ENCODE assay signal across 22 cellular contexts in genomic region chr20:15639839-15640238, GRCh38.
DNase-seq lines count a peak whose midpoint lies in the region; ATAC-seq, FAIRE-seq and TF ChIP-seq lines count a peak whose summit lies in the region.
"Had no signal": no experiment of that assay in that cellular context is flagged by ENCODE, and none has a peak within 500 bp of the region (broad histone marks: within the 10 kb centered on the region; RNA-seq: fewer than 3 reads in every experiment).

No MANE protein-coding gene starts in this region.

- H3K4me3 ChIP-seq in HepG2 (replicated peaks in 1 of 3; ENCODE audit: insufficient read depth in 1 of 3, low read depth in 2 of 3, low read length in 3 of 3) (no peak overlapping the region), right lobe of liver (no peak overlapping the region), GM12878 (no peak overlapping the region)
- H3K4me3 ChIP-seq: A549, GM23248 had no signal

- TF ChIP-seq RAD21 in HepG2 (CRISPR knock-in tag; IDR thresholded peaks at IDR 0.05) (no peak), GM12878 (IDR thresholded peaks at IDR 0.05; ENCODE audit: insufficient read depth, low read depth, low read length) (no peak)

- no peaks in the 10 kb centered on the region for H3K27me3 Mint-ChIP-seq in CD4-positive, alpha-beta T cell

- SMC1A ChIA-PET in GM12878 (lab: Charles Lee; ENCODE audit: uncharacterized antibody, unreplicated experiment) = no interaction called here

- CTCF ChIA-PET in HepG2 (lab: Yijun Ruan, JAX; ENCODE audit: low intra/inter-chr PET ratio, low total read pairs) (no interaction called here), GM12878 (lab: Yijun Ruan, JAX) (no interaction called here)
- CTCF ChIA-PET in CD4-positive, alpha-beta T cell (lab: Charles Lee) = no interaction called here

- H3K4me2 ChIP-seq in HepG2 (ENCODE audit: low read depth, low read length) (no peak overlapping the region), GM12878 (ENCODE audit: control insufficient read depth, insufficient read depth) (no peak overlapping the region)
- H3K4me2 ChIP-seq: A549 had no signal

- no peaks in the 10 kb centered on the region for H3K27me3 ChIP-seq in HepG2 (ENCODE audit: control insufficient read depth in 1 of 2, insufficient read depth in 2 of 2, low read length in 2 of 2)
- H3K27me3 ChIP-seq in right lobe of liver = no peaks in the 10 kb centered on the region
- no peaks in the 10 kb centered on the region for H3K27me3 ChIP-seq in CD4-positive, alpha-beta T cell (ENCODE audit: control insufficient read depth, insufficient read depth, low read length)
- H3K27me3 ChIP-seq in GM12878 (replicated peaks in 1 of 2; ENCODE audit: control insufficient read depth in 2 of 2, insufficient read depth in 2 of 2, low read length in 1 of 2) = no peaks in the 10 kb centered on the region

- in situ Hi-C loops in HepG2 (cut with HindIII; ENCODE audit: extremely low pct_ligation_motif_present, low pct_unique_long_range_greater_than_20kb) = no loop called here
- in situ Hi-C loops in GM12878 (cut with MboI) = no loop called here

- no TSS peak for BruUV-seq in HepG2 (replicated peaks; lab: Mats Ljungman, UMichigan)
- no TSS peak for BruUV-seq in GM12878 (replicated peaks; lab: Mats Ljungman, UMichigan)

- H3K27ac ChIP-seq in HepG2 (ENCODE audit: extremely low read length, insufficient read depth, low read length) = no peak overlapping the region
- H3K27ac ChIP-seq in right lobe of liver = no peak overlapping the region
- no peak overlapping the region for H3K27ac ChIP-seq in CD4-positive, alpha-beta T cell (ENCODE audit: low read depth, low read length)
- no peak overlapping the region for H3K27ac ChIP-seq in GM12878 (ENCODE audit: control insufficient read depth, insufficient read depth)
- H3K27ac ChIP-seq: A549, GM23248 had no signal

- H2AFZ ChIP-seq in HepG2 (ENCODE audit: low read length) (no peak overlapping the region), GM12878 (ENCODE audit: control insufficient read depth, low read depth, low read length) (no peak overlapping the region)
- H2AFZ ChIP-seq: GM23248 had no signal

- H3K4me3 Mint-ChIP-seq in CD4-positive, alpha-beta T cell = no peak overlapping the region
- H3K4me3 Mint-ChIP-seq: CD8-positive, alpha-beta T cell had no signal

- no peaks in the 10 kb centered on the region for H4K20me1 ChIP-seq in HepG2 (ENCODE audit: insufficient read depth, low read length)
- no peaks in the 10 kb centered on the region for H4K20me1 ChIP-seq in GM12878 (ENCODE audit: control insufficient read depth, insufficient read depth)

- H3K36me3 ChIP-seq in HepG2 (replicated peaks in 1 of 2; ENCODE audit: control insufficient read depth in 1 of 2, insufficient read depth in 2 of 2, low read length in 2 of 2) (no peaks in the 10 kb centered on the region), right lobe of liver (no peaks in the 10 kb centered on the region), GM12878 (ENCODE audit: control insufficient read depth in 2 of 2, insufficient read depth in 2 of 2, low read length in 1 of 2) (no peaks in the 10 kb centered on the region)

- DNase-seq in HepG2 (ENCODE audit: low spot score) = no peak
- DNase-seq in right lobe of liver = no peak
- no peak for DNase-seq in CD4-positive, alpha-beta T cell
- DNase-seq in GM12878 (ENCODE audit: low read depth, low spot score) = no peak
- no peak for DNase-seq in posterior cingulate gyrus
- DNase-seq: 8988T; ACHN; AML-193; C1 segment of cervical spinal cord; Caco-2; CD8-positive, alpha-beta T cell; DMS153; DND-41; GM23248; H7; HCEC 1CT had no signal

- no peak overlapping the region for H3K27ac Mint-ChIP-seq in CD4-positive, alpha-beta T cell
- H3K27ac Mint-ChIP-seq: CD8-positive, alpha-beta T cell had no signal

- 1% methylated on average over 1 of the region's 1 CpG for WGBS in HepG2 (ENCODE audit: low lambda C conversion rate)
- WGBS in right lobe of liver (ENCODE audit: insufficient coverage, low coverage, low lambda C conversion rate, missing lambda C conversion rate) = 40% methylated on average over 1 of the region's 1 CpG
- 0% methylated on average over 1 of the region's 1 CpG for WGBS in GM12878 (ENCODE audit: insufficient coverage, insufficient replicate concordance, low lambda C conversion rate, missing lambda C conversion rate)

- POLR2A ChIA-PET in HepG2 (lab: Yijun Ruan, JAX) = no interaction called here
- POLR2A ChIA-PET in CD4-positive, alpha-beta T cell (lab: Charles Lee) = no interaction called here
- POLR2A ChIA-PET in GM12878 (lab: Charles Lee) = no interaction called here

- FAIRE-seq in HepG2 (lab: Jason Lieb, UNC) (no peak), GM12878 (lab: Jason Lieb, UNC) (no peak)
- FAIRE-seq: A549, G401.6, GM19239, H1 had no signal

- TF ChIP-seq CTCF in HepG2 (CRISPR knock-in tag; IDR thresholded peaks at IDR 0.05) = no peak
- TF ChIP-seq CTCF in right lobe of liver (IDR thresholded peaks at IDR 0.05) = no peak
- TF ChIP-seq CTCF in CD4-positive, alpha-beta T cell (IDR thresholded peaks at IDR 0.05) = peak; percentile 10
- TF ChIP-seq CTCF in GM12878 (IDR thresholded peaks at IDR 0.05 in 2 of 3, conservative IDR thresholded peaks at IDR 0.05 in 1 of 3; ENCODE audit: control insufficient read depth in 2 of 3, extremely low read depth in 1 of 3, insufficient read depth in 1 of 3, low read depth in 3 of 3, low read length in 3 of 3) = no peak

- peaks cover 32% of the 10 kb centered on the region; the same call in 1 of the 2 replicates for H3K9me3 ChIP-seq in HepG2 (ENCODE audit: low read length)
- H3K9me3 ChIP-seq in right lobe of liver = no peaks in the 10 kb centered on the region
- no peaks in the 10 kb centered on the region for H3K9me3 ChIP-seq in CD4-positive, alpha-beta T cell (ENCODE audit: control insufficient read depth, low read length)
- no peaks in the 10 kb centered on the region for H3K9me3 ChIP-seq in GM12878 (replicated peaks; ENCODE audit: control insufficient read depth, insufficient read depth, low read length)
- H3K9me3 ChIP-seq: Caco-2 had no signal

- intact Hi-C loops in HepG2 (cut with micrococcal nuclease; ENCODE audit: unreplicated experiment) (loop anchor here (5.0 kb wide), 1 partner anchor 837 kb away; no protein-coding TSS in a partner anchor), right lobe of liver (cut with DNase I) (no loop called here), GM12878 (cut with micrococcal nuclease; ENCODE audit: unreplicated experiment) (no loop called here), posterior cingulate gyrus (cut with DNase I) (no loop called here)
- intact Hi-C loops in CD4-positive, alpha-beta T cell (cut with DNase I, micrococcal nuclease) = no loop called here

- ATAC-seq in HepG2 = no peak
- no peak for ATAC-seq in right lobe of liver
- no peak for ATAC-seq in CD4-positive, alpha-beta T cell (ENCODE audit: poor library complexity)
- no peak for ATAC-seq in GM12878
- ATAC-seq in HG03045 (IDR thresholded peaks at IDR 0.05; ENCODE audit: unreplicated experiment) = no peak
- no peak for ATAC-seq in HG03280 (IDR thresholded peaks at IDR 0.05; ENCODE audit: unreplicated experiment)
- ATAC-seq: A549; CD8-positive, alpha-beta T cell had no signal

- no peaks in the 10 kb centered on the region for H3K4me1 Mint-ChIP-seq in CD4-positive, alpha-beta T cell (ENCODE audit: low read depth)

- TF ChIP-seq EP300 in HepG2 (IDR thresholded peaks at IDR 0.05; ENCODE audit: low read depth in 2 of 2, low read length in 2 of 2) = no peak
- TF ChIP-seq EP300 in HepG2 (CRISPR knock-in tag; IDR thresholded peaks at IDR 0.05; ENCODE audit: borderline replicate concordance) = no peak
- TF ChIP-seq EP300 in GM12878 (IDR thresholded peaks at IDR 0.05; ENCODE audit: borderline replicate concordance in 1 of 2, control insufficient read depth in 1 of 2, low read depth in 2 of 2, low read length in 2 of 2) = no peak

- H3K79me2 ChIP-seq in HepG2 (ENCODE audit: insufficient read depth, low read length) = no peaks in the 10 kb centered on the region
- H3K79me2 ChIP-seq in GM12878 (ENCODE audit: control insufficient read depth, insufficient read depth, low read length) = no peaks in the 10 kb centered on the region

- H3K36me3 Mint-ChIP-seq in CD4-positive, alpha-beta T cell (ENCODE audit: low read depth) = no peaks in the 10 kb centered on the region
- H3K36me3 Mint-ChIP-seq: CD8-positive, alpha-beta T cell had no signal

- H3K9ac ChIP-seq in HepG2 (ENCODE audit: insufficient read depth, low read depth, low read length) (no peak overlapping the region), GM12878 (ENCODE audit: control insufficient read depth, insufficient read depth, low read length) (no peak overlapping the region)
- H3K9ac ChIP-seq: GM23248 had no signal

- H3K4me1 ChIP-seq in HepG2 (ENCODE audit: insufficient read depth, low read length) (no peaks in the 10 kb centered on the region), right lobe of liver (no peaks in the 10 kb centered on the region), GM12878 (ENCODE audit: control insufficient read depth, insufficient read depth, low read length) (no peaks in the 10 kb centered on the region)
- H3K4me1 ChIP-seq: A549 had no signal

- RAD21 ChIA-PET in GM12878 (lab: Charles Lee; ENCODE audit: unreplicated experiment) = no interaction called here

- H3K9me3 Mint-ChIP-seq in CD4-positive, alpha-beta T cell = peaks cover 9% of the 10 kb centered on the region
- H3K9me3 Mint-ChIP-seq: CD8-positive, alpha-beta T cell had no signal

- TF ChIP-seq POLR2A in HepG2 (IDR thresholded peaks at IDR 0.05; ENCODE audit: insufficient read depth in 1 of 2, low read depth in 2 of 2, low read length in 2 of 2) = no peak
- no peak for TF ChIP-seq POLR2A in right lobe of liver (IDR thresholded peaks at IDR 0.05)
- TF ChIP-seq POLR2A in GM12878 (IDR thresholded peaks at IDR 0.05; ENCODE audit: low read depth, low read length) = no peak

TF ChIP-seq in GM12878, 131 proteins besides CTCF, POLR2A, EP300 and RAD21 (continues in another document):
- peak; percentile 22 for TF ChIP-seq E4F1 (IDR thresholded peaks at IDR 0.05; ENCODE audit: borderline replicate concordance, partially characterized antibody)

Comparison
In these comparisons a context has a peak if more than half of its experiments do, and no peak if none do; other contexts are left out.
1. Of the 75 proteins assayed by ChIP-seq in both HepG2 and GM12878: peak only in HepG2: FOXK2 and NBN; only in GM12878: none; in both: none; in neither: 71; mixed calls (peak in some experiments, not most) for 2.